ENCODE assay signal across 26 cellular contexts in genomic region chr19:3551808-3552095, GRCh38. TPM values are rescaled to one million over a fixed set of nuclear protein-coding genes. Genes with fewer than 3 reads are reported as not detected.
DNase-seq lines count a peak whose midpoint lies in the region; ATAC-seq and TF ChIP-seq lines count a peak whose summit lies in the region.
"Had no signal": no experiment of that assay in that cellular context is flagged by ENCODE, and none has a peak within 500 bp of the region (broad histone marks: within the 10 kb centered on the region; RNA-seq: fewer than 3 reads in every experiment).

No MANE protein-coding gene starts in this region.

- H3K23ac ChIP-seq in trophoblast cell (ENCODE audit: low read length), result no peak overlapping the region

- ATAC-seq in activated T-cell treated with anti-CD3 and anti-CD28 coated beads, Interleukin-2, amount 50 U/mL, for 72 hours (replicated peaks in 1 of 2), result no peak
- no peak for ATAC-seq in activated naive CD8-positive, alpha-beta T cell treated with anti-CD3 and anti-CD28 coated beads, Interleukin-2, amount 10 ng/mL, durations not matched to agents 7 days and 5 days (ENCODE audit: low read depth)
- no peak for ATAC-seq in HG02981 (IDR thresholded peaks at IDR 0.05; ENCODE audit: unreplicated experiment)
- ATAC-seq: body of pancreas, heart right ventricle, left cardiac atrium had no signal

- no peak for DNase-seq in activated T-cell treated with anti-CD3 and anti-CD28 coated beads, Interleukin-2, amount 50 U/mL, for 24 hours
- DNase-seq in activated T-cell treated with anti-CD3 and anti-CD28 coated beads, Interleukin-2, amount 50 U/mL, for 72 hours, result no peak
- DNase-seq in GM12865 (ENCODE audit: low read depth) (peak; percentile 2), trophoblast cell (peak; percentile 82 to 90)
- no peak for DNase-seq in activated naive CD8-positive, alpha-beta T cell treated with anti-CD3 and anti-CD28 coated beads, Interleukin-2, amount 10 ng/mL, durations not matched to agents 7 days and 5 days
- no peak for DNase-seq in activated CD4-positive, CD25-positive, alpha-beta regulatory T cell treated with anti-CD3 and anti-CD28 coated beads, Interleukin-2, amount 50 U/mL, for 72 hours
- DNase-seq in activated CD8-positive, alpha-beta memory T cell treated with anti-CD3 and anti-CD28 coated beads for 24 hours, result no peak
- DNase-seq: activated T-cell treated with anti-CD3 and anti-CD28 coated beads, Interleukin-2, amount 50 U/mL, for 1 hour; body of pancreas; effector CD8-positive, alpha-beta T cell; foreskin fibroblast; heart right ventricle; left cardiac atrium; NCI-H1048; NCI-H187; NCI-H2171 treated with DMSO at 0.1 percent for 48 hours; NCI-H524; Peyer's patch; SJCRH30; T-helper 2 cell; uterus had no signal

- H3K4ac ChIP-seq in trophoblast cell (ENCODE audit: low read depth, low read length), result peak overlapping the region; percentile 18

- no CpG with 5 or more reads among the region's 9 CpGs for WGBS in trophoblast cell (ENCODE audit: extremely low coverage, insufficient coverage, insufficient read length)

- no peak for TF ChIP-seq CTCF in GM12865 (IDR thresholded peaks at IDR 0.05; ENCODE audit: insufficient read depth, low read depth, low read length, missing control alignments)

- H3K27ac Mint-ChIP-seq in activated T-cell treated with anti-CD3 and anti-CD28 coated beads, Interleukin-2, amount 50 U/mL, for 24 hours, result peak overlapping the region; percentile 76
- H3K27ac Mint-ChIP-seq in activated T-cell treated with anti-CD3 and anti-CD28 coated beads, Interleukin-2, amount 50 U/mL, for 72 hours, result no peak overlapping the region
- peak overlapping the region; percentile 30 for H3K27ac Mint-ChIP-seq in activated naive CD8-positive, alpha-beta T cell treated with anti-CD3 and anti-CD28 coated beads, Interleukin-2, amount 10 ng/mL, durations not matched to agents 7 days and 5 days

- peaks cover 68% of the 10 kb centered on the region for H3K36me3 Mint-ChIP-seq in activated T-cell treated with anti-CD3 and anti-CD28 coated beads, Interleukin-2, amount 50 U/mL, for 24 hours (ENCODE audit: low read depth)
- H3K36me3 Mint-ChIP-seq in activated T-cell treated with anti-CD3 and anti-CD28 coated beads, Interleukin-2, amount 50 U/mL, for 72 hours (ENCODE audit: insufficient read depth in 2 of 2), result peaks cover 0 to 1% of the 10 kb centered on the region in 2 donors
- H3K36me3 Mint-ChIP-seq in activated naive CD8-positive, alpha-beta T cell treated with anti-CD3 and anti-CD28 coated beads, Interleukin-2, amount 10 ng/mL, durations not matched to agents 7 days and 5 days, result peaks cover 2% of the 10 kb centered on the region

- peaks cover 3% of the 10 kb centered on the region for H3K9me3 ChIP-seq in trophoblast cell (ENCODE audit: insufficient read depth, low read depth, low read length)
- H3K9me3 ChIP-seq: body of pancreas, heart right ventricle, Peyer's patch, SJCRH30, uterus had no signal

- H3K18ac ChIP-seq in trophoblast cell (ENCODE audit: low read length), result peak overlapping the region; percentile 46

- no peaks in the 10 kb centered on the region for H3K9me3 Mint-ChIP-seq in activated T-cell treated with anti-CD3 and anti-CD28 coated beads, Interleukin-2, amount 50 U/mL, for 24 hours
- H3K9me3 Mint-ChIP-seq in activated T-cell treated with anti-CD3 and anti-CD28 coated beads, Interleukin-2, amount 50 U/mL, for 72 hours, result no peaks in the 10 kb centered on the region
- no peaks in the 10 kb centered on the region for H3K9me3 Mint-ChIP-seq in activated naive CD8-positive, alpha-beta T cell treated with anti-CD3 and anti-CD28 coated beads, Interleukin-2, amount 10 ng/mL, durations not matched to agents 7 days and 5 days
- H3K9me3 Mint-ChIP-seq: memory B cell had no signal

- no peak overlapping the region for H2BK120ac ChIP-seq in trophoblast cell (ENCODE audit: insufficient read depth, low read length, poor library complexity)

- H3K27me3 ChIP-seq in trophoblast cell (ENCODE audit: insufficient read depth, low read length), result no peaks in the 10 kb centered on the region
- H3K27me3 ChIP-seq: body of pancreas, heart right ventricle, Peyer's patch, SJCRH30, uterus had no signal

- H4K91ac ChIP-seq in trophoblast cell (ENCODE audit: low read depth, low read length), result no peak overlapping the region

- H2AK5ac ChIP-seq in trophoblast cell (ENCODE audit: low read length), result no peak overlapping the region

- no peak overlapping the region for H2BK12ac ChIP-seq in trophoblast cell (ENCODE audit: low read length)

- H2BK5ac ChIP-seq in trophoblast cell (ENCODE audit: low read depth, low read length, poor library complexity), result no peak overlapping the region

- H3K4me3 Mint-ChIP-seq in activated T-cell treated with anti-CD3 and anti-CD28 coated beads, Interleukin-2, amount 50 U/mL, for 24 hours, result no peak overlapping the region
- no peak overlapping the region for H3K4me3 Mint-ChIP-seq in activated T-cell treated with anti-CD3 and anti-CD28 coated beads, Interleukin-2, amount 50 U/mL, for 72 hours
- H3K4me3 Mint-ChIP-seq in activated naive CD8-positive, alpha-beta T cell treated with anti-CD3 and anti-CD28 coated beads, Interleukin-2, amount 10 ng/mL, durations not matched to agents 7 days and 5 days, result no peak overlapping the region

- H3K9ac ChIP-seq in trophoblast cell (ENCODE audit: low read length), result no peak overlapping the region

- no peak overlapping the region for H2AFZ ChIP-seq in trophoblast cell (ENCODE audit: insufficient read depth, low read length, poor library complexity)

- no peak overlapping the region for H3K27ac ChIP-seq in trophoblast cell (ENCODE audit: low read depth, low read length)
- H3K27ac ChIP-seq: SJCRH30, uterus had no signal

- H3K79me2 ChIP-seq in trophoblast cell (ENCODE audit: control insufficient read depth, insufficient read depth, low read length, poor library complexity), result peaks cover 19% of the 10 kb centered on the region

- peaks cover 40 to 44% of the 10 kb centered on the region in 2 experiments for H3K36me3 ChIP-seq in trophoblast cell (ENCODE audit: control insufficient read depth in 1 of 2, insufficient read depth in 2 of 2, low read length in 2 of 2)
- H3K36me3 ChIP-seq: uterus had no signal

- peaks cover 19 to 23% of the 10 kb centered on the region in 2 experiments for H3K4me1 ChIP-seq in trophoblast cell (ENCODE audit: control insufficient read depth in 1 of 2, insufficient read depth in 2 of 2, low read length in 2 of 2)

- POLR2A ChIA-PET in activated naive CD8-positive, alpha-beta T cell treated with anti-CD3 and anti-CD28 coated beads, Interleukin-2, amount 10 ng/mL, durations not matched to agents 7 days and 5 days (lab: Charles Lee), result no interaction called here

- no peak overlapping the region for H4K8ac ChIP-seq in trophoblast cell (ENCODE audit: low read depth, low read length)

- H3K4me3 ChIP-seq in GM12865 (ENCODE audit: low read depth, low read length), result no peak overlapping the region
- no peak overlapping the region for H3K4me3 ChIP-seq in trophoblast cell (ENCODE audit: low read depth, low read length)
- H3K4me3 ChIP-seq: body of pancreas, heart right ventricle, Peyer's patch, SJCRH30, uterus had no signal

- H4K12ac ChIP-seq in trophoblast cell (ENCODE audit: low read depth, low read length), result peak overlapping the region; percentile 12

- H3K4me2 ChIP-seq in trophoblast cell (ENCODE audit: low read length), result no peak overlapping the region

- peaks cover 11% of the 10 kb centered on the region for H3K79me1 ChIP-seq in trophoblast cell (ENCODE audit: low read length)

- no peak overlapping the region for H3K14ac ChIP-seq in trophoblast cell (ENCODE audit: low read length)

- peaks cover 42% of the 10 kb centered on the region for H3K4me1 Mint-ChIP-seq in activated T-cell treated with anti-CD3 and anti-CD28 coated beads, Interleukin-2, amount 50 U/mL, for 24 hours (ENCODE audit: low read depth)
- H3K4me1 Mint-ChIP-seq in activated T-cell treated with anti-CD3 and anti-CD28 coated beads, Interleukin-2, amount 50 U/mL, for 72 hours (ENCODE audit: low read depth), result peaks cover 42% of the 10 kb centered on the region
- H3K4me1 Mint-ChIP-seq in activated naive CD8-positive, alpha-beta T cell treated with anti-CD3 and anti-CD28 coated beads, Interleukin-2, amount 10 ng/mL, durations not matched to agents 7 days and 5 days, result peaks cover 32% of the 10 kb centered on the region

- no peaks in the 10 kb centered on the region for H3K27me3 Mint-ChIP-seq in activated T-cell treated with anti-CD3 and anti-CD28 coated beads, Interleukin-2, amount 50 U/mL, for 24 hours
- no peaks in the 10 kb centered on the region for H3K27me3 Mint-ChIP-seq in activated T-cell treated with anti-CD3 and anti-CD28 coated beads, Interleukin-2, amount 50 U/mL, for 72 hours (ENCODE audit: low read depth)
- H3K27me3 Mint-ChIP-seq in activated naive CD8-positive, alpha-beta T cell treated with anti-CD3 and anti-CD28 coated beads, Interleukin-2, amount 10 ng/mL, durations not matched to agents 7 days and 5 days, result no peaks in the 10 kb centered on the region
- H3K27me3 Mint-ChIP-seq: memory B cell had no signal

RNA-seq across cellular contexts. Expression of gene MFSD12, which starts 5.6 kb away (rescaled TPM):
- total RNA-seq in activated T-cell treated with anti-CD3 and anti-CD28 coated beads, Interleukin-2, amount 50 U/mL, for 72 hours, result 10 to 100 TPM; 50.8 to 69.9 TPM
- 10 to 100 TPM; 84.5 to 90.8 TPM for total RNA-seq in activated naive CD8-positive, alpha-beta T cell treated with anti-CD3 and anti-CD28 coated beads, Interleukin-2, amount 10 ng/mL, durations not matched to agents 7 days and 5 days
- polyA plus RNA-seq in trophoblast cell (2013), result 264 and 290 TPM in 2 replicates

RNA-seq across cellular contexts. Expression of gene TEKTIP1, which starts 12.8 kb away (rescaled TPM):
- 10 to 100 TPM in 1 of 2 donors, 1 to 10 TPM in 1; 4.6 to 10.7 TPM for total RNA-seq in activated T-cell treated with anti-CD3 and anti-CD28 coated beads, Interleukin-2, amount 50 U/mL, for 72 hours
- 10 to 100 TPM; 11.4 to 13.9 TPM for total RNA-seq in activated naive CD8-positive, alpha-beta T cell treated with anti-CD3 and anti-CD28 coated beads, Interleukin-2, amount 10 ng/mL, durations not matched to agents 7 days and 5 days
- polyA plus RNA-seq in trophoblast cell (2013), result 0.21 TPM in 1 of 2 replicates, not detected in the other
- total RNA-seq: LHCN-M2, SJCRH30, temporal lobe had no signal
- polyA plus RNA-seq: BJ had no signal

RNA-seq across cellular contexts. Expression of gene HMG20B, which starts 21.0 kb away (rescaled TPM):
- 10 to 100 TPM; 68.9 to 78.3 TPM for total RNA-seq in activated T-cell treated with anti-CD3 and anti-CD28 coated beads, Interleukin-2, amount 50 U/mL, for 72 hours
- total RNA-seq in activated naive CD8-positive, alpha-beta T cell treated with anti-CD3 and anti-CD28 coated beads, Interleukin-2, amount 10 ng/mL, durations not matched to agents 7 days and 5 days, result 10 to 100 TPM; 58.5 to 59.5 TPM
- polyA plus RNA-seq in trophoblast cell (2013), result 165 and 170 TPM in 2 replicates

RNA-seq across cellular contexts. Expression of gene GIPC3, which starts 33.5 kb away (rescaled TPM):
- 1 to 10 TPM in 1 of 2 donors, under 1 TPM in 1; 0.65 to 1.1 TPM for total RNA-seq in activated T-cell treated with anti-CD3 and anti-CD28 coated beads, Interleukin-2, amount 50 U/mL, for 72 hours
- total RNA-seq in activated naive CD8-positive, alpha-beta T cell treated with anti-CD3 and anti-CD28 coated beads, Interleukin-2, amount 10 ng/mL, durations not matched to agents 7 days and 5 days, result 1 to 10 TPM; 1.4 to 1.5 TPM
- polyA plus RNA-seq in trophoblast cell (2013), result 0.68 and 0.89 TPM in 2 replicates

RNA-seq across cellular contexts. Expression of gene FZR1, which starts 45.6 kb away (rescaled TPM):
- total RNA-seq in activated T-cell treated with anti-CD3 and anti-CD28 coated beads, Interleukin-2, amount 50 U/mL, for 72 hours, result 10 to 100 TPM; 66.2 to 85.9 TPM
- 10 to 100 TPM; 82.9 to 83.6 TPM for total RNA-seq in activated naive CD8-positive, alpha-beta T cell treated with anti-CD3 and anti-CD28 coated beads, Interleukin-2, amount 10 ng/mL, durations not matched to agents 7 days and 5 days
- polyA plus RNA-seq in trophoblast cell (2013), result 47.0 and 52.8 TPM in 2 replicates

Comparison
In these comparisons a context has a peak if more than half of its experiments do, and no peak if none do; other contexts are left out.
1. DNase-seq: peak in GM12865 (single experiment) and trophoblast cell (2 of 2); none in activated T-cell treated with anti-CD3 and anti-CD28 coated beads, Interleukin-2, amount 50 U/mL, for 24 hours (single experiment), activated T-cell treated with anti-CD3 and anti-CD28 coated beads, Interleukin-2, amount 50 U/mL, for 72 hours (0 of 2), activated naive CD8-positive, alpha-beta T cell treated with anti-CD3 and anti-CD28 coated beads, Interleukin-2, amount 10 ng/mL, durations not matched to agents 7 days and 5 days (single experiment), activated CD4-positive, CD25-positive, alpha-beta regulatory T cell treated with anti-CD3 and anti-CD28 coated beads, Interleukin-2, amount 50 U/mL, for 72 hours (single experiment) and activated CD8-positive, alpha-beta memory T cell treated with anti-CD3 and anti-CD28 coated beads for 24 hours (single experiment).